Comparison of ENCODE assay signal across 18 cellular contexts in the genomic region with DNA sequence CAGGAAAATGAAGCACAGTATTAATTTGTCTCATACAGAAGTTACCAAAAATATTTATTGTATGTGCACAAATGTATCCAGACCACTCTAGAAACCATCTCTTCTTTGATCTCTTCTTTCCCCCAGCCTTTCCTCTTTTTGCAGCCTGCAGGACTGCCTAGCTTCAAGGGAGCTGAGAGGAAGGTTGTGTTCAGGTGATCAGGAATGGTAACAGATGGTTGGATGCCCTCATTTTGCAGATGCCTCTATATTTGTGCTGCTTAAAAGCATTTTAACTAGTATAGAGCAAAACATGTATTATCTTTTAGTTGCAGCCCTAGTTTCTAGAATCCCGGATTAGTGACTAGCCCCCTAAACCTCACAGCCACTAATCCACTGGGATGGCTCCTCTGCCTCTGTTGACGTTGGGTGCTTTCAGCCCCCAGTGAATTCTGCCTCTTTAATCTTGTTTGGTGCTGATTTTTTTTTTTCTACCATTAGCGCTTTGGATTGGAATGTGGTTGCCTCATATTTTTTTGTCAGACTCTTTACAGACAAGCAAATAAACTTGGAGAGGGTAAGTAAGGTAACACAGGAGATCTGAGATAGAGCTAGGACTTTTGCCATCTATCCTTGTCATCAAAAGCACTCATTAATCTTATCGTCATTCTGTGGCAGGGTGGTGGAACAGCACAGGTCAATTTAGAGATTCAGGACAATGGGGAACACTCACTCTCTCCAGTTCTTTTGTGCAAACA.
A peak's percentile ranks its signal among the peaks of the same experiment; 100 is the strongest.
DNase-seq lines count a peak whose midpoint lies in the region; TF ChIP-seq lines count a peak whose summit lies in the region.
"Had no signal": no experiment of that assay in that cellular context is flagged by ENCODE, and none has a peak within 500 bp of the region (broad histone marks: within the 10 kb centered on the region; RNA-seq: fewer than 3 reads in every experiment).

No MANE protein-coding gene starts in this region.

- H3K4me3 ChIP-seq in sigmoid colon, result no peak overlapping the region
- H3K4me3 ChIP-seq: left ventricle myocardium inferior had no signal

- TF ChIP-seq EP300 in sigmoid colon (IDR thresholded peaks at IDR 0.05), result no peak

- in situ Hi-C loops in G401 (cut with HindIII; ENCODE audit: low sequenced_read_pairs), result no loop called here

- no peaks in the 10 kb centered on the region for H3K27me3 ChIP-seq in sigmoid colon

- WGBS in sigmoid colon, 2 donors, result 26 to 53% methylated on average over 4 of the region's 4 CpGs

- peaks cover 0 to 34% (median 31%) of the 10 kb centered on the region in 4 donors for H3K4me1 ChIP-seq in sigmoid colon
- H3K4me1 ChIP-seq: left ventricle myocardium inferior had no signal

- no peak for TF ChIP-seq POLR2A in sigmoid colon (IDR thresholded peaks at IDR 0.05)

- intact Hi-C loops in sigmoid colon (cut with DNase I), result no loop called here

- peak overlapping the region in 3 of 4 donors; percentile 76 to 82 (median 76) for H3K27ac ChIP-seq in sigmoid colon
- H3K27ac ChIP-seq: left ventricle myocardium inferior had no signal

- DNase-seq in G401 (ENCODE audit: low spot score) (peak; percentile 95), NCI-H524 treated with DMSO at 0.1 percent for 48 hours (lab: John Stamatoyannopoulos, UW) (peak; percentile 52), fibroblast of peridontal ligament (ENCODE audit: extremely low read depth) (peak; percentile 41), sigmoid colon (no peak), DMS153 (lab: John Stamatoyannopoulos, UW) (no peak), epidermal melanocyte (ENCODE audit: insufficient read length, low spot score) (no peak)
- no peak for DNase-seq in activated CD8-positive, alpha-beta memory T cell treated with anti-CD3 and anti-CD28 coated beads, Interleukin-2, amount 50 U/mL, for 48 hours
- DNase-seq in activated effector memory CD4-positive, alpha-beta T cell treated with anti-CD3 and anti-CD28 coated beads, Interleukin-2, amount 50 U/mL, for 16 hours, result no peak
- DNase-seq: activated CD4-positive, CD25-positive, alpha-beta regulatory T cell; activated T-cell treated with anti-CD3 and anti-CD28 coated beads, Interleukin-2, amount 50 U/mL, for 1 hour; amniotic stem cell; CD8-positive, alpha-beta T cell; head of caudate nucleus; left ventricle myocardium inferior; NCI-H1436; occipital lobe; stimulated activated CD4-positive, alpha-beta T cell treated with anti-CD3 and anti-CD28 coated beads, Interleukin-4, amount 100 ng/mL, for 1 hour; stimulated activated naive CD4-positive, alpha-beta T cell treated with Interleukin-2 at 50 U/mL for 16 hours had no signal

- peaks cover 0 to 7% (median 4%) of the 10 kb centered on the region in 4 donors for H3K36me3 ChIP-seq in sigmoid colon
- H3K36me3 ChIP-seq: left ventricle myocardium inferior had no signal

- H3K9me3 ChIP-seq in sigmoid colon, result peaks cover 0 to 3% (median 0%) of the 10 kb centered on the region in 4 donors

- TF ChIP-seq CTCF in sigmoid colon (IDR thresholded peaks at IDR 0.05), result no peak

Comparison
In these comparisons a context has a peak if more than half of its experiments do, and no peak if none do; other contexts are left out.
1. DNase-seq: peak in G401 (single experiment), NCI-H524 treated with DMSO at 0.1 percent for 48 hours (single experiment) and fibroblast of peridontal ligament (single experiment); none in sigmoid colon (single experiment), DMS153 (single experiment), activated CD8-positive, alpha-beta memory T cell treated with anti-CD3 and anti-CD28 coated beads, Interleukin-2, amount 50 U/mL, for 48 hours (single experiment), activated effector memory CD4-positive, alpha-beta T cell treated with anti-CD3 and anti-CD28 coated beads, Interleukin-2, amount 50 U/mL, for 16 hours (single experiment) and epidermal melanocyte (single experiment).